ENCODE assay signal across 1 cellular context in genomic region chr7:26658698-26659084, GRCh38.
TF ChIP-seq lines count a peak whose summit lies in the region.

No MANE protein-coding gene starts in this region.

TF ChIP-seq in GM23338, 12 proteins besides CTCF, POLR2A, EP300 and RAD21 (continued from another document):
- TF ChIP-seq POLR2AphosphoS5 (IDR thresholded peaks at IDR 0.05; ENCODE audit: low read depth), result no peak
- TF ChIP-seq ZNF462 (CRISPR knock-in tag; IDR thresholded peaks at IDR 0.05), result no peak
- TF ChIP-seq STAT1 (IDR thresholded peaks at IDR 0.05; ENCODE audit: unreplicated experiment), result no peak
- TF ChIP-seq NANOG (IDR thresholded peaks at IDR 0.05; ENCODE audit: borderline replicate concordance), result no peak
- TF ChIP-seq EZH2phosphoT487 (IDR thresholded peaks at IDR 0.05; ENCODE audit: unreplicated experiment), result no peak
